Comparison of ENCODE assay signal across 8 cellular contexts in genomic region chr11:65027213-65028067, GRCh38. TPM values are rescaled to one million over a fixed set of nuclear protein-coding genes. Genes with fewer than 3 reads are reported as not detected.
DNase-seq lines count a peak whose midpoint lies in the region; FAIRE-seq and TF ChIP-seq lines count a peak whose summit lies in the region.

Gene SNX15, plus strand, starts transcription at chr11:65027439. Its CDS starts 99 bp downstream, at chr11:65027538.

- H4K91ac ChIP-seq in H9 (ENCODE audit: insufficient read length, low read depth, low read length): no peak within 1 kb of the TSS

- H3T11ph ChIP-seq in H9 (ENCODE audit: low read length): no peak within 1 kb of the TSS

- H3K27me3 ChIP-seq in H9 (ENCODE audit: insufficient read depth, low read length): no peaks in the 10 kb centered on the region
- H3K27me3 ChIP-seq in stomach smooth muscle (ENCODE audit: control insufficient read depth in 1 of 2, insufficient read depth in 2 of 2, low read length in 2 of 2): no peaks in the 10 kb centered on the region

- H3K4me3 ChIP-seq in fibroblast of villous mesenchyme (ENCODE audit: low read depth, low read length) (peak within 1 kb of the TSS; percentile 73), stomach smooth muscle (ENCODE audit: low read length in 2 of 2) (peak within 1 kb of the TSS; percentile 35 to 86)

- no peak within 1 kb of the TSS for H4K8ac ChIP-seq in H9 (replicated peaks; ENCODE audit: insufficient read length, low read depth, low read length)

- peaks cover 0 to 5% (median under 1%) of the 10 kb centered on the region in 3 experiments; a peak in 1 of 7 replicates for H3K36me3 Mint-ChIP-seq in H9 (ENCODE audit: insufficient read depth in 1 of 3, low read depth in 3 of 3)
- no peaks in the 10 kb centered on the region for H3K36me3 Mint-ChIP-seq in neural crest cell (ENCODE audit: low read depth)

- peaks cover 6 to 7% of the 10 kb centered on the region in 2 donors for H3K36me3 ChIP-seq in stomach smooth muscle (ENCODE audit: control insufficient read depth in 2 of 2, insufficient read depth in 2 of 2, low read length in 2 of 2)

- H3K18ac ChIP-seq in H9 (ENCODE audit: insufficient read length, low read depth, low read length): peak within 1 kb of the TSS; percentile 83

- no peak within 1 kb of the TSS for H3K23ac ChIP-seq in H9 (ENCODE audit: insufficient read length, low read depth, low read length)

- H3K27ac ChIP-seq in H9 (ENCODE audit: insufficient read length, low read depth, low read length) (no peak within 1 kb of the TSS), stomach smooth muscle (ENCODE audit: low read length) (peak within 1 kb of the TSS; percentile 85)

- H3K4me1 Mint-ChIP-seq in H9: peaks cover 9% of the 10 kb centered on the region in 2 experiments
- H3K4me1 Mint-ChIP-seq in neural crest cell: peaks cover 17% of the 10 kb centered on the region

- no peak within 1 kb of the TSS for H2BK20ac ChIP-seq in H9 (ENCODE audit: low read depth, low read length, poor library complexity, severe bottlenecking)

- no peak within 1 kb of the TSS for H2BK120ac ChIP-seq in H9 (ENCODE audit: low read depth, low read length, poor library complexity, severe bottlenecking)

- no peaks in the 10 kb centered on the region for H3K4me1 ChIP-seq in H9 (ENCODE audit: insufficient read depth, low read length)
- peaks cover 18% of the 10 kb centered on the region for H3K4me1 ChIP-seq in stomach smooth muscle (ENCODE audit: control insufficient read depth, insufficient read depth, low read length)

- no peak within 1 kb of the TSS for H2BK12ac ChIP-seq in H9 (ENCODE audit: insufficient read length, low read depth, low read length)

- H3K4me3 Mint-ChIP-seq in H9: peak within 1 kb of the TSS; percentile 78 to 83
- peak within 1 kb of the TSS; percentile 92 for H3K4me3 Mint-ChIP-seq in neural crest cell

- H3K79me2 ChIP-seq in H9 (ENCODE audit: insufficient read depth, low read length): no peaks in the 10 kb centered on the region

- TF ChIP-seq CTCF in H9 (conservative IDR thresholded peaks at IDR 0.05) (peak; percentile 81), fibroblast of villous mesenchyme (IDR thresholded peaks at IDR 0.05; ENCODE audit: insufficient read depth, low read depth, low read length) (peak; percentile 61), neural crest cell (conservative IDR thresholded peaks at IDR 0.05) (peak; percentile 92)

- H3K9me3 Mint-ChIP-seq in H9 (no peaks in the 10 kb centered on the region), neural crest cell (no peaks in the 10 kb centered on the region)

- WGBS in H9 (ENCODE audit: extremely low coverage, insufficient read length, low lambda C conversion rate): no CpG with 5 or more reads among the region's 51 CpGs

- H3K79me1 ChIP-seq in H9 (ENCODE audit: insufficient read depth, low read depth, low read length, poor library complexity, severe bottlenecking): no peaks in the 10 kb centered on the region

- no peak within 1 kb of the TSS for H2BK5ac ChIP-seq in H9 (ENCODE audit: insufficient read length, low read length)

- no peak within 1 kb of the TSS for H2AFZ ChIP-seq in H9 (ENCODE audit: low read length)

- no peak within 1 kb of the TSS for H2AK5ac ChIP-seq in H9 (ENCODE audit: insufficient read length, low read length)

- H3K4me2 ChIP-seq in H9 (ENCODE audit: insufficient read depth, insufficient read length, low read length): peak within 1 kb of the TSS; percentile 33

- H3K23me2 ChIP-seq in H9 (ENCODE audit: insufficient read length, low read depth, low read length, poor library complexity, severe bottlenecking): peaks cover 3% of the 10 kb centered on the region

- H3K27me3 Mint-ChIP-seq in H9 (ENCODE audit: low read depth): peaks cover 1% of the 10 kb centered on the region; the same call in 1 of the 2 replicates
- no peaks in the 10 kb centered on the region for H3K27me3 Mint-ChIP-seq in neural crest cell (ENCODE audit: low read depth)

- peak; percentile 87 for FAIRE-seq in G401.6 (lab: Jason Lieb, UNC)

- H3K14ac ChIP-seq in H9 (ENCODE audit: insufficient read depth, low read length): peak within 1 kb of the TSS; percentile 77; the same call in 1 of the 2 replicates

- no peaks in the 10 kb centered on the region for H3K9me3 ChIP-seq in H9 (ENCODE audit: control insufficient read depth, low read depth, low read length)
- no peaks in the 10 kb centered on the region for H3K9me3 ChIP-seq in stomach smooth muscle (ENCODE audit: control insufficient read depth in 2 of 2, low read length in 2 of 2)

- no peak within 1 kb of the TSS for H4K5ac ChIP-seq in H9 (ENCODE audit: insufficient read length, low read depth, low read length)

- H3K4ac ChIP-seq in H9 (ENCODE audit: low read depth, low read length): no peak within 1 kb of the TSS

- H3K9ac ChIP-seq in H9 (ENCODE audit: extremely low read depth, insufficient read length, low read length) (no peak within 1 kb of the TSS), stomach smooth muscle (ENCODE audit: low read length in 2 of 2) (peak within 1 kb of the TSS; percentile 58 to 80)

- no peak within 1 kb of the TSS for H3K56ac ChIP-seq in H9 (ENCODE audit: insufficient read length, low read depth, low read length)

- peak; percentile 92 for DNase-seq in H9
- peak; percentile 93 for DNase-seq in M059J (ENCODE audit: low read depth)
- peak; percentile 93 to 94 for DNase-seq in SHP77 (lab: John Stamatoyannopoulos, UW)
- DNase-seq in activated effector memory CD4-positive, alpha-beta T cell treated with anti-CD3 and anti-CD28 coated beads, Interleukin-2, amount 50 U/mL, for 16 hours: peak; percentile 96
- peak; percentile 98 for DNase-seq in fibroblast of villous mesenchyme (ENCODE audit: low read depth)
- peak; percentile 88 for DNase-seq in neural crest cell (ENCODE audit: low read depth, low spot score)

- no peak within 1 kb of the TSS for H2BK15ac ChIP-seq in H9 (ENCODE audit: low read depth, low read length)

- H4K20me1 ChIP-seq in H9 (ENCODE audit: control insufficient read depth, insufficient read depth, insufficient read length): no peaks in the 10 kb centered on the region

- H3K27ac Mint-ChIP-seq in H9 (peak within 1 kb of the TSS in 2 of 3 experiments; percentile 2 to 28; a peak in 2 of 7 replicates), neural crest cell (ENCODE audit: unreplicated experiment) (no peak within 1 kb of the TSS)

RNA-seq across cellular contexts. Expression of gene SNX15, which starts in this region (rescaled TPM):
- total RNA-seq in H9 (2021) (24.3 and 25.7 TPM in 2 replicates), fibroblast of villous mesenchyme (12.5 and 14.5 TPM in 2 replicates), neural crest cell (31.7 and 36.5 TPM in 2 replicates)
- 17.8 and 18.3 TPM in 2 replicates for total RNA-seq in M059J (2014; rRNA removed; shearing (Covaris generic))
